In the genomic region with DNA sequence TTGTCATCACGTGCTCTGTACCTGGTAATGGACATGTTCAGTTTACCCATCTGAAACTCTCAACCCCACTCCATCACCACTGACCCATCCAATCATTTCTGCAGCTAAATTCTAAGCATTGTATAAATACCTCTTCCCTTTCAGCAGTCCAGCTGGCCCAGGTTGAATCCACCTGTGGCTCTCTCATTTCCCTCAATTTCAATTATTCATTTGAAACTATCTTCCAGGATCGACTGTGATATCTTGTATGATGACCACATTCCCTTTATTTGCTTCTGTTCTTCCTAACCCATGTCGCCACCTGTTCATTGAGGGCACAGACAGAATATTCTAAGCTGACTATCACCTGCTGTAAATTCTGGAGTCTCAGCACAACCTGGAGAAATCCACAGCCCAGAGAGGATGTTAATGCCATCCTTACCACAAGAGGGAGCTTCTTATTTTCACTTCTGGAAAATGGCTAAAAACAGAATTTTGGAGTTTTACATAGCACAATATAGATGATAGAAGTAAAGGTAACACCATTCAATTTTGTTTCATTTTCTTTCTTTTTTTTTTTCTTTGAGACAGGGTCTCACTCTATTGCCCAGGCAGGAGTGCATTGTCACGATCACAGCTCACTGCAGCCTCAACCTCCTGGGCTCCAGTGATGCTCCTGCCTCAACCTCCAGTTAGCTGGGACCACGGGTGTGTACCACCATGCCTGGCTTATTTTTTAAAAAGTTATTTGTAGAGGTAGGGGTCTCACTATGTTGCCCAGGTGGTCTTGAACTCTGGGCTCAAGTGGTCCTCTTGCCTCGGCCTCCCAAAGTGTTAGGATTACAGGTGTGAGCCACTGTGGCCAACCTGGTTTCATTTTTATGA, we compare ENCODE assay signal across 8 cellular contexts. TPM values are rescaled to one million over a fixed set of nuclear protein-coding genes. Genes with fewer than 3 reads are reported as not detected.
A peak's percentile ranks its signal among the peaks of the same experiment; 100 is the strongest.
DNase-seq lines count a peak whose midpoint lies in the region; ATAC-seq and TF ChIP-seq lines count a peak whose summit lies in the region.

No MANE protein-coding gene starts in this region.

- H3K4me1 ChIP-seq in left lung, result peaks cover 2 to 3% of the 10 kb centered on the region in 2 donors

- H3K9me3 ChIP-seq in left lung, result no peaks in the 10 kb centered on the region

- intact Hi-C loops in left lung (cut with DNase I), result no loop called here

- ATAC-seq in left lung (peak; percentile 49), GM18861 (IDR thresholded peaks at IDR 0.05; ENCODE audit: unreplicated experiment) (no peak)

- H3K4me3 ChIP-seq in left lung, result no peak overlapping the region

- no peak overlapping the region for H3K27ac ChIP-seq in left lung

- H3K27me3 ChIP-seq in left lung, result no peaks in the 10 kb centered on the region

- peak; percentile 65 to 72 for TF ChIP-seq CTCF in left lung (IDR thresholded peaks at IDR 0.05)

- DNase-seq in SHP77 (lab: John Stamatoyannopoulos, UW) (peak; percentile 13 to 17), SHP77 treated with DMSO at 0.1 percent for 48 hours (lab: John Stamatoyannopoulos, UW) (no peak), NAMALWA (ENCODE audit: low spot score) (peak; percentile 55), amniotic stem cell (lab: John Stamatoyannopoulos, UW) (peak; percentile 15), left lung (no peak), NCI-H226 (no peak)
- DNase-seq in activated T-cell treated with anti-CD3 and anti-CD28 coated beads, Interleukin-2, amount 50 U/mL, for 48 hours, result no peak

- H3K36me3 ChIP-seq in left lung, result no peaks in the 10 kb centered on the region

RNA-seq across cellular contexts. Expression of a gene that starts 38.6 kb away (rescaled TPM):
- 1 to 10 TPM; 5.3 to 5.5 TPM for total RNA-seq in left lung

Comparison
In these comparisons a context has a peak if more than half of its experiments do, and no peak if none do; other contexts are left out.
1. DNase-seq: peak in SHP77 (2 of 2), NAMALWA (single experiment) and amniotic stem cell (single experiment); none in SHP77 treated with DMSO at 0.1 percent for 48 hours (single experiment), left lung (0 of 2), activated T-cell treated with anti-CD3 and anti-CD28 coated beads, Interleukin-2, amount 50 U/mL, for 48 hours (0 of 2) and NCI-H226 (single experiment).